ENCODE assay signal across 13 cellular contexts in the genomic region with DNA sequence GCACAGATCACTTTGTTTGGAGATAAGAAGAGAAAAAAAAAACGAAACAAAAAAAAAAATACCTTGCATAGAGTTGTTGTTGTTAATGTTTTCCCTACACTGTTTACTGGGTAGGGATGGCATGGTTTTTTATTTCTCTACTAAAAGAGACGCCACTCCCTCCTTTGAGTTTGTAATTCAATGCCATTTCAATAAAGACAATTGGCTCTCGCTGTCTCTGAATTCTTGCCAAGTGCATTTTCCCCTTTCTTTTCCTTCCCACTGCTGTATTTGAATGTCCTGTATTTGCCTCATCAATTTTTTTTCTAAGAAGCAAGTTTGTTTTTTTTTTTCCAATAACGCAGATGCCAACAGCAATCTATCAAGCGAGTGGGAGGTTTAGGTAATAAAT.
DNase-seq lines count a peak whose midpoint lies in the region; ATAC-seq, FAIRE-seq and TF ChIP-seq lines count a peak whose summit lies in the region.
"Had no signal": no experiment of that assay in that cellular context is flagged by ENCODE, and none has a peak within 500 bp of the region (broad histone marks: within the 10 kb centered on the region; RNA-seq: fewer than 3 reads in every experiment).

No MANE protein-coding gene starts in this region.

- H3K27me3 Mint-ChIP-seq in type B pancreatic cell, result peaks cover 8% of the 10 kb centered on the region

- H3K27ac ChIP-seq in angular gyrus (ENCODE audit: low read depth, low read length) (peak overlapping the region; percentile 75), layer of hippocampus (ENCODE audit: low read depth, low read length) (peak overlapping the region; percentile 57), thyroid gland (peak overlapping the region in 2 of 3 donors; percentile 47 to 60)

- WGBS in thyroid gland, 2 donors, result 32 to 35% methylated on average over 5 of the region's 5 CpGs

- H3K9me3 Mint-ChIP-seq in type B pancreatic cell, result no peaks in the 10 kb centered on the region

- ATAC-seq in HG02981 (IDR thresholded peaks at IDR 0.05; ENCODE audit: unreplicated experiment), result no peak
- ATAC-seq: esophagus mucosa had no signal

- peaks cover 10% of the 10 kb centered on the region for H3K4me1 Mint-ChIP-seq in type B pancreatic cell (ENCODE audit: unreplicated experiment)
- H3K4me1 Mint-ChIP-seq: memory B cell had no signal

- peak overlapping the region in 1 of 3 donors; percentile 26 for H3K4me3 ChIP-seq in thyroid gland (replicated peaks in 1 of 3)

- H3K27me3 ChIP-seq in layer of hippocampus (ENCODE audit: control insufficient read depth, insufficient read depth, low read length) (no peaks in the 10 kb centered on the region), thyroid gland (no peaks in the 10 kb centered on the region)

- FAIRE-seq in urothelium cell line (lab: Jason Lieb, UNC), result no peak
- FAIRE-seq: A204.1 had no signal

- H3K36me3 ChIP-seq in thyroid gland, result no peaks in the 10 kb centered on the region

- DNase-seq in DMS79 treated with DMSO at 0.1 percent for 48 hours (lab: John Stamatoyannopoulos, UW) (peak; percentile 59), DMS79 (lab: John Stamatoyannopoulos, UW) (no peak), thyroid gland (no peak), urothelium cell line (ENCODE audit: low spot score) (no peak), type B pancreatic cell (ENCODE audit: extremely low spot score, unreplicated experiment) (no peak)
- DNase-seq: activated CD4-positive, alpha-beta T cell treated with anti-CD3 and anti-CD28 coated beads, Interleukin-2, amount 50 U/mL, for 1 hour; stimulated activated naive CD4-positive, alpha-beta T cell had no signal

- TF ChIP-seq CTCF in thyroid gland (IDR thresholded peaks at IDR 0.05) (no peak), type B pancreatic cell (conservative IDR thresholded peaks at IDR 0.05) (no peak)

- no peaks in the 10 kb centered on the region for H3K36me3 Mint-ChIP-seq in type B pancreatic cell
- H3K36me3 Mint-ChIP-seq: memory B cell had no signal

- no peaks in the 10 kb centered on the region for H3K9me3 ChIP-seq in thyroid gland

- intact Hi-C loops in thyroid gland (cut with DNase I), result no loop called here

- H3K27ac Mint-ChIP-seq in type B pancreatic cell, result no peak overlapping the region
- H3K27ac Mint-ChIP-seq: memory B cell had no signal

- H3K4me1 ChIP-seq in thyroid gland, result peaks cover 0 to 6% of the 10 kb centered on the region in 2 donors

- no peak overlapping the region for H3K4me3 Mint-ChIP-seq in type B pancreatic cell
- H3K4me3 Mint-ChIP-seq: memory B cell had no signal

- TF ChIP-seq POLR2A in thyroid gland (IDR thresholded peaks at IDR 0.05), result no peak
